ENCODE assay signal across 33 cellular contexts in genomic region chr3:38600551-38600950, GRCh38. TPM values are rescaled to one million over a fixed set of nuclear protein-coding genes. Genes with fewer than 3 reads are reported as not detected.
"Had no signal": no experiment of that assay in that cellular context is flagged by ENCODE, and none has a peak within 500 bp of the region (broad histone marks: within the 10 kb centered on the region; RNA-seq: fewer than 3 reads in every experiment).

No MANE protein-coding gene starts in this region.

- H3K36me3 Mint-ChIP-seq: activated naive CD4-positive, alpha-beta T cell treated with anti-CD3 and anti-CD28 coated beads, Interleukin-2, amount 50 U/mL, for 72 hours had no signal

- H3K36me3 ChIP-seq: adrenal gland, breast epithelium, MG63, Peyer's patch had no signal

- H3K4me1 ChIP-seq: adrenal gland, body of pancreas, breast epithelium, Peyer's patch had no signal

- DNase-seq: activated CD4-positive, alpha-beta T cell treated with anti-CD3 and anti-CD28 coated beads, Interleukin-2, amount 10 ng/mL, durations not matched to agents 24 days and 14 days; activated CD4-positive, alpha-beta T cell treated with anti-CD3 and anti-CD28 coated beads, Interleukin-2, amount 50 U/mL, for 4 hours; activated CD8-positive, alpha-beta T cell treated with anti-CD3 and anti-CD28 coated beads for 36 hours; activated gamma-delta T cell treated with Interleukin-2 at 50 U/mL for 16 hours; activated naive CD4-positive, alpha-beta T cell treated with anti-CD3 and anti-CD28 coated beads for 36 hours; activated T-cell treated with anti-CD3 and anti-CD28 coated beads, Interleukin-2, amount 50 U/mL, for 1 hour; activated T-cell treated with anti-CD3 and anti-CD28 coated beads, Interleukin-2, amount 50 U/mL, for 72 hours; adrenal gland; body of pancreas; caudate nucleus; Kasumi-1; KG1; MG63; NCI-H1048; NCI-H1105 treated with DMSO at 0.1 percent for 48 hours; NCI-H1436; NCI-H1694; NCI-H1930; NCI-H2081 treated with DMSO at 0.1 percent for 48 hours; NCI-H226; NCI-H446 treated with DMSO at 0.1 percent for 48 hours; NCI-H524; PC-3; RPMI8226; SIG-M5; SW 1271; T1000 had no signal

- H3K9me3 ChIP-seq: adrenal gland, body of pancreas, breast epithelium, MG63, Peyer's patch had no signal

- H3K27ac Mint-ChIP-seq: activated CD4-positive, alpha-beta T cell treated with anti-CD3 and anti-CD28 coated beads, Interleukin-2, amount 10 ng/mL, durations not matched to agents 24 days and 14 days; activated CD8-positive, alpha-beta T cell treated with anti-CD3 and anti-CD28 coated beads for 36 hours; activated naive CD4-positive, alpha-beta T cell treated with anti-CD3 and anti-CD28 coated beads for 36 hours; activated T-cell treated with anti-CD3 and anti-CD28 coated beads, Interleukin-2, amount 50 U/mL, for 72 hours; activated T-helper 17 cell treated with anti-CD3 and anti-CD28 coated beads, Interleukin-2, amount 50 U/mL, for 72 hours had no signal

- H3K4me3 ChIP-seq: adrenal gland, body of pancreas, breast epithelium, MG63, Peyer's patch had no signal

- H3K4me1 Mint-ChIP-seq: activated CD4-positive, alpha-beta T cell treated with anti-CD3 and anti-CD28 coated beads, Interleukin-2, amount 10 ng/mL, durations not matched to agents 24 days and 14 days; activated T-helper 17 cell treated with anti-CD3 and anti-CD28 coated beads, Interleukin-2, amount 50 U/mL, for 72 hours had no signal

- H3K27ac ChIP-seq: adrenal gland, body of pancreas, breast epithelium, Peyer's patch had no signal

- ATAC-seq: activated CD8-positive, alpha-beta T cell treated with anti-CD3 and anti-CD28 coated beads for 36 hours; activated naive CD4-positive, alpha-beta T cell treated with anti-CD3 and anti-CD28 coated beads, Interleukin-2, amount 50 U/mL, for 72 hours; activated T-cell treated with anti-CD3 and anti-CD28 coated beads, Interleukin-2, amount 50 U/mL, for 72 hours; activated T-helper 17 cell treated with anti-CD3 and anti-CD28 coated beads, Interleukin-2, amount 50 U/mL, for 72 hours; body of pancreas; PC-3; Right ventricle myocardium inferior had no signal

- H3K27me3 ChIP-seq: adrenal gland, body of pancreas, breast epithelium, MG63, Peyer's patch had no signal

- H3K4me3 Mint-ChIP-seq: activated CD4-positive, alpha-beta T cell treated with anti-CD3 and anti-CD28 coated beads, Interleukin-2, amount 10 ng/mL, durations not matched to agents 24 days and 14 days; activated CD8-positive, alpha-beta T cell treated with anti-CD3 and anti-CD28 coated beads for 36 hours; activated naive CD4-positive, alpha-beta T cell treated with anti-CD3 and anti-CD28 coated beads for 36 hours; activated T-cell treated with anti-CD3 and anti-CD28 coated beads, Interleukin-2, amount 50 U/mL, for 72 hours; activated T-helper 17 cell treated with anti-CD3 and anti-CD28 coated beads, Interleukin-2, amount 50 U/mL, for 72 hours had no signal

- H3K9me3 Mint-ChIP-seq: activated CD4-positive, alpha-beta T cell treated with anti-CD3 and anti-CD28 coated beads, Interleukin-2, amount 10 ng/mL, durations not matched to agents 24 days and 14 days; activated naive CD4-positive, alpha-beta T cell treated with anti-CD3 and anti-CD28 coated beads for 36 hours; activated naive CD4-positive, alpha-beta T cell treated with anti-CD3 and anti-CD28 coated beads, Interleukin-2, amount 50 U/mL, for 72 hours; activated T-cell treated with anti-CD3 and anti-CD28 coated beads, Interleukin-2, amount 50 U/mL, for 72 hours; activated T-helper 17 cell treated with anti-CD3 and anti-CD28 coated beads, Interleukin-2, amount 50 U/mL, for 72 hours had no signal

RNA-seq across cellular contexts. Expression of gene SCN5A, which starts 48.9 kb away (rescaled TPM):
- total RNA-seq: activated CD4-positive, alpha-beta T cell treated with anti-CD3 and anti-CD28 coated beads, Interleukin-2, amount 10 ng/mL, durations not matched to agents 24 days and 14 days; PC-3; T-helper 1 cell treated with Interleukin-12 subunit alpha and Interleukin-12 subunit beta and Interleukin-4 antibody, amounts not matched to agents 30 ng/mL and 1 ng/mL, for 36 hours had no signal
